In genomic region chr4:23937173-23937572, GRCh38 we compare ENCODE assay signal across 1 cellular context.
TF ChIP-seq lines count a peak whose summit lies in the region.

No MANE protein-coding gene starts in this region.

TF ChIP-seq in IMR-90, 13 proteins besides CTCF, POLR2A, EP300 and RAD21:
- TF ChIP-seq RCOR1 (IDR thresholded peaks at IDR 0.05; ENCODE audit: insufficient replicate concordance, low read length): no peak
- no peak for TF ChIP-seq CHD1 (IDR thresholded peaks at IDR 0.05; ENCODE audit: low read depth, low read length)
- TF ChIP-seq CEBPB (IDR thresholded peaks at IDR 0.05; ENCODE audit: low read depth, low read length): no peak
- no peak for TF ChIP-seq RFX5 (IDR thresholded peaks at IDR 0.05; ENCODE audit: low read depth, low read length)
- TF ChIP-seq MAFK (IDR thresholded peaks at IDR 0.05; ENCODE audit: low read depth, low read length): no peak
TF ChIP-seq in IMR-90: peak in this region for 0.
